Comparison of ENCODE assay signal across 8 cellular contexts in the genomic region with DNA sequence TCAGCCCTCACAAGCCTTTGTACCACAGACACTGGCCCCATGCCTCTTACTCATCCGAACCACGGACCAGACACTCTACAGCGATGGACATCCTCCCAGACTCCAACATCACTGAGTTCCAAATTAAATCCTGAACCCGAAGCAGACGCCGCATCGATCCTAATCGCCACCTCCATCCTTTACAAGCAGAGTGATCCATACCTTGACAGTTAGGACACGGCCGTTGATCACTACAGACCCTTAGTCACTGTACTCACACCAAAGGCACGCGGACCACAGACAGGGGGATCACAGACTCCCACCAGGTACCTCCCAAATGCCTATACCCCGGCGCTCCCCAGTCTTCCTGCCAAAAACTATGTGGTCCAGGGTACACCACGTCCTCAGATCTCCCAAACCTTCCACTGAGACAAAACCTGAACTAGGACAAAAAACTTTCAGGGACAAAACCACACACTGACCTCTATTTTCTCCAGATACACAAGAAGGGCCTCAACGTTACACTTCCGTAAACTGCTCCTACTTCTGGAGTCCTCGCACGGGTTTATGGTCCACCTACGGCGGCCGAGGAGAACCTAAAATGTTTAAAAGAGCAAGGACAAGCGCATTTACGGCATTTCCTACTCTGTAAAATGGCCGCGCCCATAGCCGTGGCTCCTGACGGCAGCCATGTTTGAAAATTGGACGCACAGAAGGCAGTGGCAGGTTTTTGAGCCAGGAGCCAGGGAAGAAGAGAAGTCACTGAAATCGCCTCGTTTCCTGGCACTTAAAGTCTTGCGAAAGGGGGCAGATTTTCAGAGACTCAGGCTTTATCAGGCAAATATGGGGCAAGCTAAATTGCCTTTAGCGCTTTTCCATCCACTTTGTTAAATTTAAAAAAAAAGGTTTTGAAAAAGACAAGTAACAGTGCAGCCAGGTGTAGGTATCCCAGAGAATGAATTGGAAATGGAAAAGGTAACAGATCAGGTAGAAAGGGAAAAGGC. TPM values are rescaled to one million over a fixed set of nuclear protein-coding genes. Genes with fewer than 3 reads are reported as not detected.
DNase-seq lines count a peak whose midpoint lies in the region; TF ChIP-seq lines count a peak whose summit lies in the region.

A gene (minus strand): TSS at position 532 of the 983 bp plus-strand sequence. CDS start 12,480 bp downstream, outside the sequence.

- no peaks in the 10 kb centered on the region for H3K4me1 ChIP-seq in rectal smooth muscle tissue (ENCODE audit: control insufficient read depth, insufficient read depth, low read length)
- H3K4me1 ChIP-seq in vagina: peaks cover 12% of the 10 kb centered on the region

- peak within 1 kb of the TSS; percentile 51 for H3K27ac ChIP-seq in rectal smooth muscle tissue (ENCODE audit: low read depth, low read length)
- peak within 1 kb of the TSS; percentile 80 for H3K27ac ChIP-seq in vagina

- in situ Hi-C loops in G401 (cut with HindIII; ENCODE audit: low sequenced_read_pairs): no loop called here

- DNase-seq in G401 (ENCODE audit: low spot score) (peak; percentile 97), HFF-Myc (ENCODE audit: extremely low read depth, low read depth) (peak; percentile 82), NCI-H1436 treated with DMSO at 0.1 percent for 48 hours (lab: John Stamatoyannopoulos, UW) (peak; percentile 81), T-helper 9 cell (peak; percentile 83), astrocyte of the hippocampus (ENCODE audit: low read depth, low spot score) (peak; percentile 97), hepatic stellate cell (ENCODE audit: low spot score) (peak; percentile 76), vagina (ENCODE audit: extremely low spot score in 2 of 2) (peak in 1 of 2 donors; percentile 89)

- H3K4me3 ChIP-seq in HFF-Myc (replicated peaks; ENCODE audit: low read depth, low read length) (peak within 1 kb of the TSS; percentile 74), rectal smooth muscle tissue (ENCODE audit: low read length) (peak within 1 kb of the TSS; percentile 97), vagina (peak within 1 kb of the TSS; percentile 85 to 88)

- H3K27me3 ChIP-seq in rectal smooth muscle tissue (ENCODE audit: control insufficient read depth, insufficient read depth, low read length): no peaks in the 10 kb centered on the region
- H3K27me3 ChIP-seq in vagina: no peaks in the 10 kb centered on the region

- peaks cover 27% of the 10 kb centered on the region for H3K9me3 ChIP-seq in vagina

- TF ChIP-seq CTCF in HFF-Myc (IDR thresholded peaks at IDR 0.05; ENCODE audit: low read depth, low read length, missing control alignments): no peak
- TF ChIP-seq CTCF in vagina (IDR thresholded peaks at IDR 0.05): no peak

- no peak for TF ChIP-seq POLR2A in vagina (IDR thresholded peaks at IDR 0.05)

- no peaks in the 10 kb centered on the region for H3K36me3 ChIP-seq in rectal smooth muscle tissue (ENCODE audit: control insufficient read depth, insufficient read depth, low read length)
- H3K36me3 ChIP-seq in vagina: peaks cover 0 to 12% of the 10 kb centered on the region in 2 donors

- intact Hi-C loops in vagina (cut with DNase I): no loop called here

- H3K9ac ChIP-seq in rectal smooth muscle tissue (ENCODE audit: low read length): peak within 1 kb of the TSS; percentile 92

RNA-seq across cellular contexts. Expression of the gene that starts here (rescaled TPM):
- 1.8 and 4.7 TPM in 2 replicates for total RNA-seq in G401 (2014; rRNA removed; shearing (Covaris generic))
- 8.6 TPM for total RNA-seq in vagina
